In genomic region chrX:20265726-20266681, GRCh38 we compare ENCODE assay signal across 9 cellular contexts. TPM values are rescaled to one million over a fixed set of nuclear protein-coding genes. Genes with fewer than 3 reads are reported as not detected.
DNase-seq lines count a peak whose midpoint lies in the region; ATAC-seq and FAIRE-seq lines count a peak whose summit lies in the region.
"Had no signal": no experiment of that assay in that cellular context is flagged by ENCODE, and none has a peak within 500 bp of the region (broad histone marks: within the 10 kb centered on the region; RNA-seq: fewer than 3 reads in every experiment).

No MANE protein-coding gene starts in this region.

- peak overlapping the region; percentile 99 for H3K27ac Mint-ChIP-seq in activated naive CD8-positive, alpha-beta T cell treated with anti-CD3 and anti-CD28 coated beads, Interleukin-2, amount 50 U/mL, for 24 hours

- peak overlapping the region; percentile 96 for H3K4me3 Mint-ChIP-seq in activated naive CD8-positive, alpha-beta T cell treated with anti-CD3 and anti-CD28 coated beads, Interleukin-2, amount 50 U/mL, for 24 hours

- peaks cover 2% of the 10 kb centered on the region for H3K4me1 ChIP-seq in right cardiac atrium (ENCODE audit: control insufficient read depth, insufficient read depth, low read length)

- WGBS in right cardiac atrium, result under 1% methylated on average over 70 of the region's 75 CpGs

- no peaks in the 10 kb centered on the region for H3K27me3 ChIP-seq in right cardiac atrium (ENCODE audit: control insufficient read depth, insufficient read depth)

- peaks cover 32% of the 10 kb centered on the region for H3K4me1 Mint-ChIP-seq in activated naive CD8-positive, alpha-beta T cell treated with anti-CD3 and anti-CD28 coated beads, Interleukin-2, amount 50 U/mL, for 24 hours

- no peaks in the 10 kb centered on the region for H3K9me3 Mint-ChIP-seq in activated naive CD8-positive, alpha-beta T cell treated with anti-CD3 and anti-CD28 coated beads, Interleukin-2, amount 50 U/mL, for 24 hours

- peaks cover 11% of the 10 kb centered on the region for H3K36me3 Mint-ChIP-seq in activated naive CD8-positive, alpha-beta T cell treated with anti-CD3 and anti-CD28 coated beads, Interleukin-2, amount 50 U/mL, for 24 hours (ENCODE audit: low read depth)

- H3K9me3 ChIP-seq in right cardiac atrium (ENCODE audit: control insufficient read depth, low read length), result no peaks in the 10 kb centered on the region

- H3K27me3 Mint-ChIP-seq in activated naive CD8-positive, alpha-beta T cell treated with anti-CD3 and anti-CD28 coated beads, Interleukin-2, amount 50 U/mL, for 24 hours, result no peaks in the 10 kb centered on the region

- ATAC-seq in HG02852 (IDR thresholded peaks at IDR 0.05; ENCODE audit: unreplicated experiment) (peak; percentile 11), right cardiac atrium (peak in 1 of 2 donors; percentile 2), sciatic nerve (no peak)
- peak; percentile 7 for ATAC-seq in activated naive CD8-positive, alpha-beta T cell treated with anti-CD3 and anti-CD28 coated beads, Interleukin-2, amount 50 U/mL, for 24 hours

- no peak for FAIRE-seq in HTR-8/SVneo (lab: Jason Lieb, UNC)
- FAIRE-seq: G401.6 had no signal

- peak; percentile 19 to 43 for DNase-seq in NCI-H2081 (lab: John Stamatoyannopoulos, UW)
- no peak for DNase-seq in NCI-H2081 treated with DMSO at 0.1 percent for 48 hours (lab: John Stamatoyannopoulos, UW)
- DNase-seq in RPMI7951 (ENCODE audit: low read depth), result peak; percentile 31
- DNase-seq in activated naive CD8-positive, alpha-beta T cell treated with anti-CD3 and anti-CD28 coated beads, Interleukin-2, amount 50 U/mL, for 24 hours, result peak; percentile 20
- peak; percentile 21 to 66 (median 64) for DNase-seq in right cardiac atrium
- peak; percentile 64 for DNase-seq in sciatic nerve (ENCODE audit: low spot score)
- no peak for DNase-seq in HTR-8/SVneo (ENCODE audit: insufficient read length, low spot score)

- intact Hi-C loops in right cardiac atrium (cut with DNase I), result no loop called here
- intact Hi-C loops in sciatic nerve (cut with DNase I), result no loop called here

- peak overlapping the region; percentile 95 for H3K27ac ChIP-seq in right cardiac atrium (ENCODE audit: low read length)

- H3K4me3 ChIP-seq in right cardiac atrium (ENCODE audit: low read length), result peak overlapping the region; percentile 95

RNA-seq across cellular contexts. Expression of gene RPS6KA3, which starts 0.7 kb away (rescaled TPM):
- total RNA-seq in RPMI7951 (2014; rRNA removed; shearing (Covaris generic)), result 34.4 and 47.7 TPM in 2 replicates
- 10 to 100 TPM; 25.2 to 37.4 (median 29.3) TPM for total RNA-seq in right cardiac atrium
- 11.1 TPM for polyA plus RNA-seq in right cardiac atrium
- 43.6 TPM for total RNA-seq in sciatic nerve

Comparison
In these comparisons a context has a peak if more than half of its experiments do, and no peak if none do; other contexts are left out.
1. DNase-seq: peak in NCI-H2081 (2 of 2), RPMI7951 (single experiment), activated naive CD8-positive, alpha-beta T cell treated with anti-CD3 and anti-CD28 coated beads, Interleukin-2, amount 50 U/mL, for 24 hours (single experiment), right cardiac atrium (3 of 3) and sciatic nerve (single experiment); none in NCI-H2081 treated with DMSO at 0.1 percent for 48 hours (single experiment) and HTR-8/SVneo (single experiment).